Comparison of ENCODE assay signal across 9 cellular contexts in genomic region chr13:36345438-36346221, GRCh38. TPM values are rescaled to one million over a fixed set of nuclear protein-coding genes. Genes with fewer than 3 reads are reported as not detected.
A peak's percentile ranks its signal among the peaks of the same experiment; 100 is the strongest.
DNase-seq lines count a peak whose midpoint lies in the region; ATAC-seq and TF ChIP-seq lines count a peak whose summit lies in the region.
"Had no signal": no experiment of that assay in that cellular context is flagged by ENCODE, and none has a peak within 500 bp of the region (broad histone marks: within the 10 kb centered on the region; RNA-seq: fewer than 3 reads in every experiment).

No MANE protein-coding gene starts in this region.

- peaks cover 31% of the 10 kb centered on the region for H3K4me1 ChIP-seq in HUES48 (ENCODE audit: control insufficient read depth, insufficient read depth, low read length)
- H3K4me1 ChIP-seq in gastrocnemius medialis = peaks cover 10 to 21% of the 10 kb centered on the region in 2 donors

- H3K27me3 ChIP-seq in HUES48 (ENCODE audit: control insufficient read depth, insufficient read depth, low read length) (no peaks in the 10 kb centered on the region), gastrocnemius medialis (no peaks in the 10 kb centered on the region)

- intact Hi-C loops in gastrocnemius medialis (cut with DNase I; ENCODE audit: low total_unique reads) = loop anchor here (1.0 to 5.0 kb wide), 5 partner anchors 48 to 652 kb away; partner anchors contain the start of genes ALG5, CCDC169 and RFXAP

- peak overlapping the region; percentile 88 for H3K27ac ChIP-seq in HUES48 (ENCODE audit: low read depth, low read length)
- H3K27ac ChIP-seq in caudate nucleus (ENCODE audit: low read depth, low read length) = peak overlapping the region; percentile 100
- H3K27ac ChIP-seq in gastrocnemius medialis = peak overlapping the region; percentile 90 to 97 (median 94)

- H3K4me3 ChIP-seq in HUES48 (ENCODE audit: low read depth, low read length) = peak overlapping the region; percentile 83
- H3K4me3 ChIP-seq in gastrocnemius medialis = peak overlapping the region; percentile 76 to 85 (median 80)

- peak; percentile 55 for DNase-seq in GM03348 (ENCODE audit: low spot score)
- DNase-seq in UCSD-AML1 (lab: John Stamatoyannopoulos, UW; ENCODE audit: unreplicated experiment) = peak; percentile 70
- DNase-seq in caudate nucleus (lab: John Stamatoyannopoulos, UW) = peak in 53 of 61 donors; percentile 12 to 88 (median 59)
- DNase-seq in iPS-NIHi7 (ENCODE audit: extremely low spot score) = peak; percentile 65
- DNase-seq in gastrocnemius medialis = peak; percentile 50 to 62

- H3K9me3 ChIP-seq in HUES48 (ENCODE audit: control insufficient read depth, insufficient read depth, low read length) (no peaks in the 10 kb centered on the region), gastrocnemius medialis (no peaks in the 10 kb centered on the region)

- H3K9ac ChIP-seq in HUES48 (ENCODE audit: low read depth, low read length) = peak overlapping the region; percentile 94

- in situ Hi-C loops in gastrocnemius medialis (cut with MboI; ENCODE audit: low sequenced_read_pairs in 4 of 4) = loop anchor here in 1 of 4 donors (25.0 kb wide), 1 partner anchor 642 kb away; the partner anchor contains the start of gene ALG5

- no peaks in the 10 kb centered on the region for H3K36me3 ChIP-seq in HUES48 (ENCODE audit: control insufficient read depth, insufficient read depth, low read length)
- H3K36me3 ChIP-seq in gastrocnemius medialis = no peaks in the 10 kb centered on the region

- TF ChIP-seq CTCF in gastrocnemius medialis (IDR thresholded peaks at IDR 0.05 in 4 of 5, conservative IDR thresholded peaks at IDR 0.05 in 1 of 5) = no peak

- ATAC-seq in gastrocnemius medialis = peak; percentile 40 to 46
- ATAC-seq in HG02973 (IDR thresholded peaks at IDR 0.05; ENCODE audit: unreplicated experiment) = no peak
- no peak for ATAC-seq in HG03520 (IDR thresholded peaks at IDR 0.05; ENCODE audit: unreplicated experiment)

- peak; percentile 52 to 75 for TF ChIP-seq POLR2A in gastrocnemius medialis (IDR thresholded peaks at IDR 0.05)

RNA-seq across cellular contexts. Expression of gene SPART, which starts 0.6 kb away (rescaled TPM):
- total RNA-seq in gastrocnemius medialis = 10 to 100 TPM; 34.1 to 58.7 (median 48.8) TPM

RNA-seq across cellular contexts. Expression of gene CCDC169, which starts 48.0 kb away (rescaled TPM):
- 1 to 10 TPM in 1 of 4 donors, under 1 TPM in 1, not detected in 2; 0.10 to 1.7 TPM for total RNA-seq in gastrocnemius medialis
- total RNA-seq: T-helper 1 cell treated with Interleukin-12 subunit alpha and Interleukin-12 subunit beta and Interleukin-4 antibody, amounts not matched to agents 30 ng/mL and 1 ng/mL, for 36 hours had no signal

Comparison
In these comparisons a context has a peak if more than half of its experiments do, and no peak if none do; other contexts are left out.
1. ATAC-seq: peak in gastrocnemius medialis (2 of 2); none in HG02973 (single experiment) and HG03520 (single experiment).
2. Peak in every context shown above with its lines, with median percentiles within 50 percentile points of each other: DNase-seq and H3K27ac ChIP-seq.